9 cellular contexts compared by ENCODE assay signal in the genomic region with DNA sequence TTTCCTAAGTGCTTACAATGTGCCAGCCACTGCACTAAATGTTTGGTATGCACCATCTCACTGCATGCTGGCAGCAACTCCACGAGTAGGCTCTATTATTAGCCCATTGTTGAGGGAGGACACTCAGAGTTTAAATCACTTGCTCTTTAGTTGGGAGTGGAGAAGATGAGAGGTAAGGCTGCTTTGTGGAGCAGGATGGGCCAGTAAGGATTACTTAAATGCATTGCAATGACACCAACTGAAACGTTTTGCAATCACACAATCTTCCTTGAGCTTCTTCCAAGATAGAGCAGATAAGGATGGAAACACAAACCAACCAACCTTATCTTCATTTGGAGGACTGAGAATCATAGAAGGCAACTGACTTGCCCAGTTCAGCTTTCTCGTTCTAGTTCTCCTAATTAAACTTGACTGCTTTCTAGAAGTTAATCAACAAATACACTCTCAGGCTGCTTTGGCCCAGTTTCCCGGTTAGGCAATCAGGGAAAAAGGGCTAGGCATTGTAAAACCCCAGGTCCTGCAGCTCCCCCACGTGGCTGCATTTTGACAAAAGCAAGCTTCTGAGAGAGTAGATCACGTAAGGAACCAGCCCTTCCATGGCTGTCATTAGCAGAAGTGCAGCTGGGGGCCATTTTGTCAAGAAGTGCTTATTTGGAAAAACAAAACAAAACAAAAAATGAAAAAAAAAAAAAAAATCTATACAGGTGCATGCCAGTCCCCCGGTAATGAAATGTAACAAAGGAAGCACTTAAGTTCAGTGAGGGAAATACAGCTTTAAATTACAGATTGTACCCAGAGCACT.
A peak's percentile ranks its signal among the peaks of the same experiment; 100 is the strongest.
DNase-seq lines count a peak whose midpoint lies in the region; ATAC-seq and TF ChIP-seq lines count a peak whose summit lies in the region.
"Had no signal": no experiment of that assay in that cellular context is flagged by ENCODE, and none has a peak within 500 bp of the region (broad histone marks: within the 10 kb centered on the region; RNA-seq: fewer than 3 reads in every experiment).

No MANE protein-coding gene starts in this region.

- H3K27me3 ChIP-seq in endocrine pancreas (ENCODE audit: control insufficient read depth, insufficient read depth, low read length) = no peaks in the 10 kb centered on the region

- H3K36me3 ChIP-seq in endocrine pancreas (ENCODE audit: control insufficient read depth, insufficient read depth, low read length) = no peaks in the 10 kb centered on the region

- H3K27me3 Mint-ChIP-seq in activated CD8-positive, alpha-beta T cell treated with anti-CD3 and anti-CD28 coated beads for 36 hours = no peaks in the 10 kb centered on the region
- no peaks in the 10 kb centered on the region for H3K27me3 Mint-ChIP-seq in mesothelial cell of epicardium (ENCODE audit: low read depth)

- peak; percentile 93 for DNase-seq in AG09319 (ENCODE audit: extremely low read depth, low read depth)
- DNase-seq in NCI-H526 (lab: John Stamatoyannopoulos, UW) = peak; percentile 94 to 96
- peak; percentile 92 for DNase-seq in activated CD8-positive, alpha-beta T cell treated with anti-CD3 and anti-CD28 coated beads for 36 hours
- peak; percentile 38 to 74 for DNase-seq in mesothelial cell of epicardium (ENCODE audit: low spot score in 2 of 2, unreplicated experiment in 2 of 2)
- DNase-seq in stimulated activated CD8-positive, alpha-beta memory T cell treated with anti-CD3 and anti-CD28 coated beads, Interleukin-2, amount 100 ng/mL, for 1 hour (ENCODE audit: low read depth in 2 of 2) = peak; percentile 31 to 37

- H3K4me1 ChIP-seq in endocrine pancreas (ENCODE audit: control insufficient read depth, insufficient read depth, low read length) = no peaks in the 10 kb centered on the region

- peak; percentile 79 for TF ChIP-seq CTCF in AG09319 (IDR thresholded peaks at IDR 0.05; ENCODE audit: low read depth, low read length)
- TF ChIP-seq CTCF in activated CD8-positive, alpha-beta T cell treated with anti-CD3 and anti-CD28 coated beads for 36 hours (IDR thresholded peaks at IDR 0.05) = peak; percentile 85
- peak; percentile 30 for TF ChIP-seq CTCF in mesothelial cell of epicardium (IDR thresholded peaks at IDR 0.05; ENCODE audit: unreplicated experiment)

- H3K4me3 Mint-ChIP-seq in activated CD8-positive, alpha-beta T cell treated with anti-CD3 and anti-CD28 coated beads for 36 hours = no peak overlapping the region
- H3K4me3 Mint-ChIP-seq in mesothelial cell of epicardium = peak overlapping the region; percentile 41
- H3K4me3 Mint-ChIP-seq: T-helper 1 cell treated with Interleukin-12 subunit alpha and Interleukin-12 subunit beta and Interleukin-4 antibody, amounts not matched to agents 30 μg/mL and 1 μg/mL, for 36 hours had no signal

- ATAC-seq in GM18861 (IDR thresholded peaks at IDR 0.05; ENCODE audit: unreplicated experiment) = peak; percentile 50
- ATAC-seq in HG03196 (IDR thresholded peaks at IDR 0.05; ENCODE audit: unreplicated experiment) = peak; percentile 52
- ATAC-seq in activated CD8-positive, alpha-beta T cell treated with anti-CD3 and anti-CD28 coated beads for 36 hours = peak; percentile 84

- no peaks in the 10 kb centered on the region for H3K9me3 ChIP-seq in endocrine pancreas (ENCODE audit: control insufficient read depth, low read length)

- intact Hi-C loops in activated CD8-positive, alpha-beta T cell treated with anti-CD3 and anti-CD28 coated beads for 36 hours (cut with micrococcal nuclease) = loop anchor here (5.0 to 10.0 kb wide), 2 partner anchors 187 to 525 kb away; no protein-coding TSS in a partner anchor

- no peaks in the 10 kb centered on the region for H3K9me3 Mint-ChIP-seq in activated CD8-positive, alpha-beta T cell treated with anti-CD3 and anti-CD28 coated beads for 36 hours
- H3K9me3 Mint-ChIP-seq in mesothelial cell of epicardium = no peaks in the 10 kb centered on the region
- H3K9me3 Mint-ChIP-seq: T-helper 1 cell treated with Interleukin-12 subunit alpha and Interleukin-12 subunit beta and Interleukin-4 antibody, amounts not matched to agents 30 μg/mL and 1 μg/mL, for 36 hours had no signal

- POLR2A ChIA-PET in activated CD8-positive, alpha-beta T cell treated with anti-CD3 and anti-CD28 coated beads for 36 hours (lab: Charles Lee) = interaction anchor here (0.5 to 1.4 kb wide), 5 partner anchors 18 to 1302 kb away, joined by 3 to 5 read pairs (median 3); no protein-coding TSS in a partner anchor

- CTCF ChIA-PET in activated CD8-positive, alpha-beta T cell treated with anti-CD3 and anti-CD28 coated beads for 36 hours (lab: Charles Lee) = interaction anchor here (0.7 to 9.9 kb wide), 47 partner anchors 8 to 602 kb away, joined by 3 to 65 read pairs (median 4); no protein-coding TSS in a partner anchor

- H3K9ac ChIP-seq in endocrine pancreas (ENCODE audit: control insufficient read depth, insufficient read depth, low read length) = no peak overlapping the region

- H3K27ac Mint-ChIP-seq in activated CD8-positive, alpha-beta T cell treated with anti-CD3 and anti-CD28 coated beads for 36 hours = peak overlapping the region; percentile 22
- H3K27ac Mint-ChIP-seq in mesothelial cell of epicardium = no peak overlapping the region
- H3K27ac Mint-ChIP-seq: T-helper 1 cell treated with Interleukin-12 subunit alpha and Interleukin-12 subunit beta and Interleukin-4 antibody, amounts not matched to agents 30 μg/mL and 1 μg/mL, for 36 hours had no signal

- H3K4me1 Mint-ChIP-seq in activated CD8-positive, alpha-beta T cell treated with anti-CD3 and anti-CD28 coated beads for 36 hours (ENCODE audit: low read depth) = peaks cover 45% of the 10 kb centered on the region
- H3K4me1 Mint-ChIP-seq in mesothelial cell of epicardium = peaks cover 51% of the 10 kb centered on the region

- H3K36me3 Mint-ChIP-seq in activated CD8-positive, alpha-beta T cell treated with anti-CD3 and anti-CD28 coated beads for 36 hours (ENCODE audit: low read depth) = no peaks in the 10 kb centered on the region
- H3K36me3 Mint-ChIP-seq in mesothelial cell of epicardium = no peaks in the 10 kb centered on the region

- peak overlapping the region; percentile 7 for H3K4me3 ChIP-seq in endocrine pancreas (ENCODE audit: control insufficient read depth, insufficient read depth, low read length)

Comparison
In these comparisons a context has a peak if more than half of its experiments do, and no peak if none do; other contexts are left out.
1. Peak in every context shown above with its lines: DNase-seq, ATAC-seq and H3K4me3 ChIP-seq.
2. DNase-seq: peak in every context shown above with its lines; median percentile 95 in NCI-H526; 93 in AG09319; 92 in activated CD8-positive, alpha-beta T cell treated with anti-CD3 and anti-CD28 coated beads for 36 hours; 56 in mesothelial cell of epicardium; 34 in stimulated activated CD8-positive, alpha-beta memory T cell treated with anti-CD3 and anti-CD28 coated beads, Interleukin-2, amount 100 ng/mL, for 1 hour.
3. CTCF ChIP-seq: peak in every context shown above with its lines; median percentile 85 in activated CD8-positive, alpha-beta T cell treated with anti-CD3 and anti-CD28 coated beads for 36 hours; 79 in AG09319; 30 in mesothelial cell of epicardium.